Comparison of ENCODE assay signal across 1 cellular context in the genomic region with DNA sequence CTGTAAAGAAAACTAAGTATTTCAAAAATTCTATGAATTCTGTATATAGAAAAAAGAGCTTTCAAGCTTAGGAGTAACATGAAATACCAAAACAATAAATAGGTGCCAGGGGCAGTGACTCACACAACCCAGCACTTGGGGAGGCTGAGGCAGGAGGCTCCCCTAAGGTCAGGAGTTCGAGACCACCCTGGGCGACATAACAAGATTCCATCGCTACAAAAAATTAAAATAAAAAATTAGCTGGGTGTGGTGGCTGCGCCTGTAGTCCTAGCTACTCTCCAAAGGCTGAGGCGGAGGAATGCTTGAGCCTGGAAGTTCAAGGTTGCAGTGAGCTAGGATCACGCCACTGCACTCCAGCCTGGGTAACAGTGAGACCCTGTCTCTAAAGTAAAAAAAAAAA.
TF ChIP-seq lines count a peak whose summit lies in the region.

No MANE protein-coding gene starts in this region.

TF ChIP-seq in GM23338, 12 proteins besides CTCF, POLR2A, EP300 and RAD21 (continued from another document):
- TF ChIP-seq ZNF114 (CRISPR knock-in tag; IDR thresholded peaks at IDR 0.05), result no peak
- TF ChIP-seq, protein P1, sequence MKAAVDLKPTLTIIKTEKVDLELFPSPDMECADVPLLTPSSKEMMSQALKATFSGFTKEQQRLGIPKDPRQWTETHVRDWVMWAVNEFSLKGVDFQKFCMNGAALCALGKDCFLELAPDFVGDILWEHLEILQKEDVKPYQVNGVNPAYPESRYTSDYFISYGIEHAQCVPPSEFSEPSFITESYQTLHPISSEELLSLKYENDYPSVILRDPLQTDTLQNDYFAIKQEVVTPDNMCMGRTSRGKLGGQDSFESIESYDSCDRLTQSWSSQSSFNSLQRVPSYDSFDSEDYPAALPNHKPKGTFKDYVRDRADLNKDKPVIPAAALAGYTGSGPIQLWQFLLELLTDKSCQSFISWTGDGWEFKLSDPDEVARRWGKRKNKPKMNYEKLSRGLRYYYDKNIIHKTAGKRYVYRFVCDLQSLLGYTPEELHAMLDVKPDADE (IDR thresholded peaks at IDR 0.05), result no peak
